ENCODE assay signal across 1 cellular context in the genomic region with DNA sequence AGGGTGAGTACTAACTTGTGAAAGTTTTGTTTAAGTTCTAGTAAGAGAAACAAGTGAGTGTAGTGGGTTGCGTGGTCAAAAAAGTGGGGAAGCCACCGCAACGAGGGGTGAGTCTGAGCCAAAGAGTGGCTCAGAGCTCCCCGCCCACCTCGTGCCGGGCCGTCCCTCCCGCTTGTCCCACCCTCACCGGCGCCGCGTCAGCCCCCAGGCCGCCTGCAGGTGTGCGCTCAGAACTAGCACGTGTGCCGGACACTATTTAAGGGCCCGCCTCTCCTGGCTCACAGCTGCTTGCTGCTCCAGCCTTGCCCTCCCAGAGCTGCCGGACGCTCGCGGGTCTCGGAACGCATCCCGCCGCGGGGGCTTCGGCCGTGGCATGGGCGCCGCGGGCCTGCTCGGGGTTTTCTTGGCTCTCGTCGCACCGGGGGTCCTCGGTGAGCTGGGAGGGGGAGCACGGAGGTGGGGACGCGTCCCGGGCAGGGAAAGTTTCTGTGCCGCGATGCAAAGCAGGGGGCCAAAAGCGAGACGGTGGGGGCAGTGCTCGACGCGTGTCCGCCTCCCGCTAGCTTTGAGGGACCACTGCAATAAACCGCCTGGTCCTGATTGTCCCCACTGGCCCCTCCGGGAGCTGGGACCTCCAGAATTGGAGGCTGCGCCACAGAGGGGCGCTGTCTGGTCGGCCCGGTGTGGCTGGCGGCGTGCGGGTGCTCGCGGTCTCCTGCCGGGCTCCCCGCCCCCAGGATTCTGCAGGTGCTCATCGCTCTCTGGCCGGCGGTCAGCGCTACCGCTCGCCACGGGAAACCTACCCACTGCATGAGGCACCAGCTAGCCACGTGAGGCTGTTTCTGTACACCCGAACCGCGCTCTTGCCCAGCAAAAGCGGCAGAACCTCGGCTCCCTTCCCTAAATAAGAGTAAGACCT.
TF ChIP-seq lines count a peak whose summit lies in the region.

CR2 (plus strand) TSS at position 283 of the 919 bp plus-strand sequence; CDS start at position 374, 91 bp downstream.

TF ChIP-seq in K562, 482 proteins besides CTCF, POLR2A, EP300 and RAD21 (continued from another document and continues in another):
- TF ChIP-seq, protein P1, sequence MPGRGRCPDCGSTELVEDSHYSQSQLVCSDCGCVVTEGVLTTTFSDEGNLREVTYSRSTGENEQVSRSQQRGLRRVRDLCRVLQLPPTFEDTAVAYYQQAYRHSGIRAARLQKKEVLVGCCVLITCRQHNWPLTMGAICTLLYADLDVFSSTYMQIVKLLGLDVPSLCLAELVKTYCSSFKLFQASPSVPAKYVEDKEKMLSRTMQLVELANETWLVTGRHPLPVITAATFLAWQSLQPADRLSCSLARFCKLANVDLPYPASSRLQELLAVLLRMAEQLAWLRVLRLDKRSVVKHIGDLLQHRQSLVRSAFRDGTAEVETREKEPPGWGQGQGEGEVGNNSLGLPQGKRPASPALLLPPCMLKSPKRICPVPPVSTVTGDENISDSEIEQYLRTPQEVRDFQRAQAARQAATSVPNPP (IDR thresholded peaks at IDR 0.05; ENCODE audit: borderline replicate concordance, insufficient read depth, insufficient read length): no peak
- TF ChIP-seq, protein P2, sequence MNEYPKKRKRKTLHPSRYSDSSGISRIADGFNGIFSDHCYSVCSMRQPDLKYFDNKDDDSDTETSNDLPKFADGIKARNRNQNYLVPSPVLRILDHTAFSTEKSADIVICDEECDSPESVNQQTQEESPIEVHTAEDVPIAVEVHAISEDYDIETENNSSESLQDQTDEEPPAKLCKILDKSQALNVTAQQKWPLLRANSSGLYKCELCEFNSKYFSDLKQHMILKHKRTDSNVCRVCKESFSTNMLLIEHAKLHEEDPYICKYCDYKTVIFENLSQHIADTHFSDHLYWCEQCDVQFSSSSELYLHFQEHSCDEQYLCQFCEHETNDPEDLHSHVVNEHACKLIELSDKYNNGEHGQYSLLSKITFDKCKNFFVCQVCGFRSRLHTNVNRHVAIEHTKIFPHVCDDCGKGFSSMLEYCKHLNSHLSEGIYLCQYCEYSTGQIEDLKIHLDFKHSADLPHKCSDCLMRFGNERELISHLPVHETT (CRISPR knock-in tag; conservative IDR thresholded peaks at IDR 0.05 in 1 of 2, IDR thresholded peaks at IDR 0.05 in 1 of 2): no peak
- TF ChIP-seq POLR2H (tag; IDR thresholded peaks at IDR 0.05; ENCODE audit: low read depth): no peak
- no peak for TF ChIP-seq RAD51 (IDR thresholded peaks at IDR 0.05; ENCODE audit: borderline replicate concordance, low read depth)
- no peak for TF ChIP-seq THRB (CRISPR knock-in tag; conservative IDR thresholded peaks at IDR 0.05)
- TF ChIP-seq, protein P3, sequence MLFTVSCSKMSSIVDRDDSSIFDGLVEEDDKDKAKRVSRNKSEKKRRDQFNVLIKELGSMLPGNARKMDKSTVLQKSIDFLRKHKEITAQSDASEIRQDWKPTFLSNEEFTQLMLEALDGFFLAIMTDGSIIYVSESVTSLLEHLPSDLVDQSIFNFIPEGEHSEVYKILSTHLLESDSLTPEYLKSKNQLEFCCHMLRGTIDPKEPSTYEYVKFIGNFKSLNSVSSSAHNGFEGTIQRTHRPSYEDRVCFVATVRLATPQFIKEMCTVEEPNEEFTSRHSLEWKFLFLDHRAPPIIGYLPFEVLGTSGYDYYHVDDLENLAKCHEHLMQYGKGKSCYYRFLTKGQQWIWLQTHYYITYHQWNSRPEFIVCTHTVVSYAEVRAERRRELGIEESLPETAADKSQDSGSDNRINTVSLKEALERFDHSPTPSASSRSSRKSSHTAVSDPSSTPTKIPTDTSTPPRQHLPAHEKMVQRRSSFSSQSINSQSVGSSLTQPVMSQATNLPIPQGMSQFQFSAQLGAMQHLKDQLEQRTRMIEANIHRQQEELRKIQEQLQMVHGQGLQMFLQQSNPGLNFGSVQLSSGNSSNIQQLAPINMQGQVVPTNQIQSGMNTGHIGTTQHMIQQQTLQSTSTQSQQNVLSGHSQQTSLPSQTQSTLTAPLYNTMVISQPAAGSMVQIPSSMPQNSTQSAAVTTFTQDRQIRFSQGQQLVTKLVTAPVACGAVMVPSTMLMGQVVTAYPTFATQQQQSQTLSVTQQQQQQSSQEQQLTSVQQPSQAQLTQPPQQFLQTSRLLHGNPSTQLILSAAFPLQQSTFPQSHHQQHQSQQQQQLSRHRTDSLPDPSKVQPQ (CRISPR knock-in tag; IDR thresholded peaks at IDR 0.05; ENCODE audit: borderline replicate concordance): no peak
- peak; percentile 18; the same call in 1 of the 2 replicates for TF ChIP-seq CC2D1A (IDR thresholded peaks at IDR 0.05)
- TF ChIP-seq, protein P4, sequence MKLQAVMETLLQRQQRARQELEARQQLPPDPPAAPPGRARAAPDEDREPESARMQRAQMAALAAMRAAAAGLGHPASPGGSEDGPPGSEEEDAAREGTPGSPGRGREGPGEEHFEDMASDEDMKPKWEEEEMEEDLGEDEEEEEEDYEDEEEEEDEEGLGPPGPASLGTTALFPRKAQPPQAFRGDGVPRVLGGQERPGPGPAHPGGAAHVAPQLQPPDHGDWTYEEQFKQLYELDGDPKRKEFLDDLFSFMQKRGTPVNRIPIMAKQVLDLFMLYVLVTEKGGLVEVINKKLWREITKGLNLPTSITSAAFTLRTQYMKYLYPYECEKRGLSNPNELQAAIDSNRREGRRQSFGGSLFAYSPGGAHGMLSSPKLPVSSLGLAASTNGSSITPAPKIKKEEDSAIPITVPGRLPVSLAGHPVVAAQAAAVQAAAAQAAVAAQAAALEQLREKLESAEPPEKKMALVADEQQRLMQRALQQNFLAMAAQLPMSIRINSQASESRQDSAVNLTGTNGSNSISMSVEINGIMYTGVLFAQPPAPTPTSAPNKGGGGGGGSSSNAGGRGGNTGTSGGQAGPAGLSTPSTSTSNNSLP (IDR thresholded peaks at IDR 0.05; ENCODE audit: borderline replicate concordance, low read depth, low read length): no peak
- TF ChIP-seq STAT5B (CRISPR knock-in tag; IDR thresholded peaks at IDR 0.05): no peak
- TF ChIP-seq ZNF398 (CRISPR knock-in tag; IDR thresholded peaks at IDR 0.05): no peak
- no peak for TF ChIP-seq SIN3A (IDR thresholded peaks at IDR 0.05; ENCODE audit: borderline replicate concordance in 2 of 2, control insufficient read depth in 1 of 2, low read depth in 2 of 2, low read length in 2 of 2)
- no peak for TF ChIP-seq SREBF1 (IDR thresholded peaks at IDR 0.05; ENCODE audit: borderline replicate concordance, low read depth, low read length)
- TF ChIP-seq RBM17 (IDR thresholded peaks at IDR 0.05; ENCODE audit: borderline replicate concordance, low read depth, low read length): no peak
- no peak for TF ChIP-seq TOE1 (IDR thresholded peaks at IDR 0.05; ENCODE audit: borderline replicate concordance)
- TF ChIP-seq TOE1 (CRISPR knock-in tag; IDR thresholded peaks at IDR 0.05; ENCODE audit: borderline replicate concordance, low read depth): no peak
- TF ChIP-seq STAG1 (CRISPR knock-in tag; IDR thresholded peaks at IDR 0.05; ENCODE audit: borderline replicate concordance): no peak
- no peak for TF ChIP-seq NFYB (IDR thresholded peaks at IDR 0.05; ENCODE audit: extremely low read depth, insufficient read length)
- TF ChIP-seq CBX5 (IDR thresholded peaks at IDR 0.05; ENCODE audit: borderline replicate concordance, low read depth): no peak
- no peak for TF ChIP-seq CBFA2T2 (conservative IDR thresholded peaks at IDR 0.05)
- TF ChIP-seq, protein P5, sequence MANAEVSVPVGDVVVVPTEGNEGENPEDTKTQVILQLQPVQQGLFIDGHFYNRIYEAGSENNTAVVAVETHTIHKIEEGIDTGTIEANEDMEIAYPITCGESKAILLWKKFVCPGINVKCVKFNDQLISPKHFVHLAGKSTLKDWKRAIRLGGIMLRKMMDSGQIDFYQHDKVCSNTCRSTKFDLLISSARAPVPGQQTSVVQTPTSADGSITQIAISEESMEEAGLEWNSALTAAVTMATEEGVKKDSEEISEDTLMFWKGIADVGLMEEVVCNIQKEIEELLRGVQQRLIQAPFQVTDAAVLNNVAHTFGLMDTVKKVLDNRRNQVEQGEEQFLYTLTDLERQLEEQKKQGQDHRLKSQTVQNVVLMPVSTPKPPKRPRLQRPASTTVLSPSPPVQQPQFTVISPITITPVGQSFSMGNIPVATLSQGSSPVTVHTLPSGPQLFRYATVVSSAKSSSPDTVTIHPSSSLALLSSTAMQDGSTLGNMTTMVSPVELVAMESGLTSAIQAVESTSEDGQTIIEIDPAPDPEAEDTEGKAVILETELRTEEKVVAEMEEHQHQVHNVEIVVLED (CRISPR knock-in tag; IDR thresholded peaks at IDR 0.05): no peak
- no peak for TF ChIP-seq NR2F6 (CRISPR knock-in tag; IDR thresholded peaks at IDR 0.05)
- TF ChIP-seq E2F8 (IDR thresholded peaks at IDR 0.05; ENCODE audit: low read depth, partially characterized antibody): no peak
- no peak for TF ChIP-seq HDAC6 (IDR thresholded peaks at IDR 0.05; ENCODE audit: low read depth, low read length)
- no peak for TF ChIP-seq MYBL2 (IDR thresholded peaks at IDR 0.05; ENCODE audit: low read depth)
- TF ChIP-seq MYBL2 (CRISPR knock-in tag; IDR thresholded peaks at IDR 0.05; ENCODE audit: borderline replicate concordance): no peak
- TF ChIP-seq DMBX1 (CRISPR knock-in tag; IDR thresholded peaks at IDR 0.05; ENCODE audit: borderline replicate concordance): no peak
- TF ChIP-seq PHF21A (IDR thresholded peaks at IDR 0.05; ENCODE audit: borderline replicate concordance, low read depth): no peak
- TF ChIP-seq ETV5 (CRISPR knock-in tag; IDR thresholded peaks at IDR 0.05; ENCODE audit: low read depth): no peak
- TF ChIP-seq ZNF778 (CRISPR knock-in tag; IDR thresholded peaks at IDR 0.05): no peak
- TF ChIP-seq, protein P6, sequence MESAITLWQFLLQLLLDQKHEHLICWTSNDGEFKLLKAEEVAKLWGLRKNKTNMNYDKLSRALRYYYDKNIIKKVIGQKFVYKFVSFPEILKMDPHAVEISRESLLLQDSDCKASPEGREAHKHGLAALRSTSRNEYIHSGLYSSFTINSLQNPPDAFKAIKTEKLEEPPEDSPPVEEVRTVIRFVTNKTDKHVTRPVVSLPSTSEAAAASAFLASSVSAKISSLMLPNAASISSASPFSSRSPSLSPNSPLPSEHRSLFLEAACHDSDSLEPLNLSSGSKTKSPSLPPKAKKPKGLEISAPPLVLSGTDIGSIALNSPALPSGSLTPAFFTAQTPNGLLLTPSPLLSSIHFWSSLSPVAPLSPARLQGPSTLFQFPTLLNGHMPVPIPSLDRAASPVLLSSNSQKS (CRISPR knock-in tag; IDR thresholded peaks at IDR 0.05): no peak
- peak; percentile 70 for TF ChIP-seq CTCFL (IDR thresholded peaks at IDR 0.05; ENCODE audit: borderline replicate concordance, insufficient read depth, low read depth, low read length, poor library complexity, severe bottlenecking)
- TF ChIP-seq ZNF830 (CRISPR knock-in tag; IDR thresholded peaks at IDR 0.05): no peak
- TF ChIP-seq POLR3G (IDR thresholded peaks at IDR 0.05; ENCODE audit: extremely low read depth, insufficient read length, insufficient replicate concordance): no peak
- 0 out of 4 replicates have a peak, but pooled peaks of 1 of the 2 experiments have one; percentile 32 for TF ChIP-seq TEAD1 (CRISPR knock-in tag; IDR thresholded peaks at IDR 0.05)
